8 cellular contexts compared by ENCODE assay signal in genomic region chr1:160342953-160343869, GRCh38. TPM values are rescaled to one million over a fixed set of nuclear protein-coding genes. Genes with fewer than 3 reads are reported as not detected.
DNase-seq lines count a peak whose midpoint lies in the region; ATAC-seq and TF ChIP-seq lines count a peak whose summit lies in the region.

Gene COPA, minus strand, starts transcription at chr1:160343250. Its CDS starts 80 bp downstream, at chr1:160343170.
Gene NCSTN, plus strand, starts transcription at chr1:160343383. Its CDS starts 14 bp downstream, at chr1:160343397.

- H3K4me1 ChIP-seq in OCI-LY3 (ENCODE audit: low read length) = peaks cover 53% of the 10 kb centered on the region

- peaks cover 44% of the 10 kb centered on the region for H3K4me1 Mint-ChIP-seq in endothelial cell (ENCODE audit: unreplicated experiment)

- no peak for TF ChIP-seq CTCF in OCI-LY3 (IDR thresholded peaks at IDR 0.05; ENCODE audit: low read depth, low read length)
- TF ChIP-seq CTCF in endothelial cell (IDR thresholded peaks at IDR 0.05; ENCODE audit: unreplicated experiment) = no peak

- H3K27ac Mint-ChIP-seq in endothelial cell (ENCODE audit: unreplicated experiment) = peak within 1 kb of the TSS; percentile 100

- peaks cover 30% of the 10 kb centered on the region for H3K36me3 Mint-ChIP-seq in endothelial cell (ENCODE audit: low read depth, unreplicated experiment)

- peak within 1 kb of the TSS; percentile 89 for H3K4me3 ChIP-seq in OCI-LY3 (ENCODE audit: low read length)

- peak within 1 kb of the TSS; percentile 12 for H2AFZ ChIP-seq in OCI-LY3 (ENCODE audit: low read depth, low read length)

- H3K9ac ChIP-seq in OCI-LY3 (ENCODE audit: low read length) = peak within 1 kb of the TSS; percentile 95

- ATAC-seq in GM21447 (IDR thresholded peaks at IDR 0.05; ENCODE audit: unreplicated experiment) = peak; percentile 91

- no peaks in the 10 kb centered on the region for H3K9me3 ChIP-seq in OCI-LY3 (ENCODE audit: insufficient read depth, low read length)

- H3K27me3 ChIP-seq in OCI-LY3 (ENCODE audit: low read depth, low read length) = no peaks in the 10 kb centered on the region

- peaks cover 5% of the 10 kb centered on the region for H3K27me3 Mint-ChIP-seq in endothelial cell (ENCODE audit: unreplicated experiment)

- peak within 1 kb of the TSS; percentile 91 for H3K4me2 ChIP-seq in OCI-LY3 (ENCODE audit: low read length)

- H3K27ac ChIP-seq in OCI-LY3 (ENCODE audit: low read length) = peak within 1 kb of the TSS; percentile 75

- in situ Hi-C loops in Caki2 (cut with HindIII; ENCODE audit: low pct_unique_long_range_greater_than_20kb, low sequenced_read_pairs) = no loop called here

- peaks cover 34% of the 10 kb centered on the region for H4K20me1 ChIP-seq in OCI-LY3 (ENCODE audit: insufficient read depth, low read length)

- peaks cover 90% of the 10 kb centered on the region for H3K79me2 ChIP-seq in OCI-LY3 (ENCODE audit: low read length)

- peak within 1 kb of the TSS; percentile 100 for H3K4me3 Mint-ChIP-seq in endothelial cell (ENCODE audit: unreplicated experiment)

- H3K9me3 Mint-ChIP-seq in endothelial cell (ENCODE audit: unreplicated experiment) = no peaks in the 10 kb centered on the region

- peaks cover 48% of the 10 kb centered on the region for H3K36me3 ChIP-seq in OCI-LY3 (replicated peaks; ENCODE audit: low read depth, low read length)

- DNase-seq in Caki2 (ENCODE audit: low read depth) (peak; percentile 89), HuH-7 (ENCODE audit: low spot score) (peak; percentile 76), endothelial cell (ENCODE audit: low spot score) (peak; percentile 87), midbrain (lab: John Stamatoyannopoulos, UW) (peak; percentile 92)
- DNase-seq in activated CD8-positive, alpha-beta memory T cell treated with anti-CD3 and anti-CD28 coated beads, Interleukin-2, amount 50 U/mL, for 48 hours = peak; percentile 91
- DNase-seq in stimulated activated CD8-positive, alpha-beta memory T cell treated with anti-CD3 and anti-CD28 coated beads, Interleukin-2, amount 100 ng/mL, for 1 hour (ENCODE audit: low read depth in 2 of 2) = peak; percentile 67 to 76

RNA-seq across cellular contexts. Expression of gene COPA, which starts in this region (rescaled TPM):
- 80.5 and 84.9 TPM in 2 replicates for total RNA-seq in Caki2 (2014; rRNA removed; shearing (Covaris generic); ENCODE audit: low replicate concordance)
- 178 TPM for total RNA-seq in endothelial cell (ENCODE audit: unreplicated experiment)

RNA-seq across cellular contexts. Expression of gene NCSTN, which starts in this region (rescaled TPM):
- total RNA-seq in Caki2 (2014; rRNA removed; shearing (Covaris generic); ENCODE audit: low replicate concordance) = 47.8 and 48.8 TPM in 2 replicates
- 115 TPM for total RNA-seq in endothelial cell (ENCODE audit: unreplicated experiment)

Comparison
In these comparisons a context has a peak if more than half of its experiments do, and no peak if none do; other contexts are left out.
1. Peak in every context shown above with its lines: DNase-seq, ATAC-seq, H3K4me3 ChIP-seq and H3K27ac ChIP-seq.